16 cellular contexts compared by ENCODE assay signal in genomic region chr2:37866535-37866934, GRCh38. TPM values are rescaled to one million over a fixed set of nuclear protein-coding genes. Genes with fewer than 3 reads are reported as not detected.
DNase-seq lines count a peak whose midpoint lies in the region; ATAC-seq, FAIRE-seq and TF ChIP-seq lines count a peak whose summit lies in the region.
"Had no signal": no experiment of that assay in that cellular context is flagged by ENCODE, and none has a peak within 500 bp of the region (broad histone marks: within the 10 kb centered on the region; RNA-seq: fewer than 3 reads in every experiment).

No MANE protein-coding gene starts in this region.

- no peak overlapping the region for H2BK12ac ChIP-seq in mesenchymal stem cell (ENCODE audit: low read length in 2 of 2)

- H3K79me2 ChIP-seq in HepG2 (ENCODE audit: insufficient read depth, low read length), result no peaks in the 10 kb centered on the region

- WGBS in liver, result 58% methylated on average over 4 of the region's 4 CpGs
- WGBS in HepG2 (ENCODE audit: low lambda C conversion rate), result 23% methylated on average over 4 of the region's 4 CpGs
- 17 to 30% methylated on average over 4 of the region's 4 CpGs for WGBS in heart right ventricle, 2 donors
- WGBS in mesenchymal stem cell, result 17% methylated on average over 4 of the region's 4 CpGs

- H4K91ac ChIP-seq in mesenchymal stem cell (ENCODE audit: low read length), result no peak overlapping the region

- H3K27ac ChIP-seq in liver (ENCODE audit: low read depth in 1 of 2, low read length in 2 of 2) (no peak overlapping the region), HepG2 (ENCODE audit: extremely low read length, insufficient read depth, low read length) (no peak overlapping the region), heart right ventricle (peak overlapping the region in 6 of 10 donors; percentile 9 to 57 (median 20)), mesenchymal stem cell (ENCODE audit: low read length, poor library complexity, severe bottlenecking) (no peak overlapping the region)
- H3K27ac ChIP-seq: PC-9 had no signal

- H2BK5ac ChIP-seq in mesenchymal stem cell (ENCODE audit: low read depth, low read length, poor library complexity, severe bottlenecking), result no peak overlapping the region

- H2BK15ac ChIP-seq in mesenchymal stem cell (ENCODE audit: low read depth, poor library complexity, severe bottlenecking), result no peak overlapping the region

- DNase-seq in HepG2 (ENCODE audit: low spot score) (no peak), heart right ventricle (no peak), mesenchymal stem cell (peak; percentile 59), COLO668 (lab: John Stamatoyannopoulos, UW; ENCODE audit: unreplicated experiment) (no peak), NCI-H2107 treated with DMSO at 0.1 percent for 48 hours (lab: John Stamatoyannopoulos, UW; ENCODE audit: unreplicated experiment) (no peak)
- DNase-seq: CD4-positive, alpha-beta T cell; IMR-90; Kasumi-1; NCI-H2029; NCI-H526; PC-9 had no signal

- H3K79me1 ChIP-seq in mesenchymal stem cell (replicated peaks; ENCODE audit: low read length, poor library complexity, severe bottlenecking), result no peaks in the 10 kb centered on the region

- H4K20me1 ChIP-seq in HepG2 (ENCODE audit: insufficient read depth, low read length), result no peaks in the 10 kb centered on the region

- H3K14ac ChIP-seq in mesenchymal stem cell (ENCODE audit: low read length in 2 of 2), result no peak overlapping the region

- no peak overlapping the region for H3K9ac ChIP-seq in liver (ENCODE audit: low read depth in 1 of 2, low read length in 2 of 2)
- H3K9ac ChIP-seq in HepG2 (ENCODE audit: insufficient read depth, low read depth, low read length), result no peak overlapping the region
- H3K9ac ChIP-seq in mesenchymal stem cell (ENCODE audit: low read length), result no peak overlapping the region

- ATAC-seq in HepG2 (no peak), heart right ventricle (peak in 5 of 8 donors; percentile 18 to 60 (median 51)), GM18907 (IDR thresholded peaks at IDR 0.05; ENCODE audit: unreplicated experiment) (no peak)
- ATAC-seq: SK-N-SH treated with all-trans-retinoic acid at 6 μM for 48 hours had no signal

- H3K27me3 ChIP-seq in liver (ENCODE audit: control insufficient read depth in 4 of 4, insufficient read depth in 4 of 4, low read length in 3 of 4) (no peaks in the 10 kb centered on the region), HepG2 (ENCODE audit: control insufficient read depth in 1 of 2, insufficient read depth in 2 of 2, low read length in 2 of 2) (peaks cover 0 to 29% of the 10 kb centered on the region in 2 experiments; a peak in 2 of 5 replicates), heart right ventricle (no peaks in the 10 kb centered on the region), mesenchymal stem cell (ENCODE audit: control insufficient read depth in 1 of 2, insufficient read depth in 1 of 2, low read length in 2 of 2) (peaks cover 0 to 7% of the 10 kb centered on the region in 2 experiments)

- TF ChIP-seq RAD21 in liver (IDR thresholded peaks at IDR 0.05) (no peak), HepG2 (CRISPR knock-in tag; IDR thresholded peaks at IDR 0.05) (no peak)

- no peak overlapping the region for H2BK120ac ChIP-seq in mesenchymal stem cell (ENCODE audit: low read depth, low read length)

- no TSS peak for BruUV-seq in HepG2 (replicated peaks; lab: Mats Ljungman, UMichigan)

- H3K4me2 ChIP-seq in HepG2 (ENCODE audit: low read depth, low read length) (no peak overlapping the region), mesenchymal stem cell (ENCODE audit: low read length, poor library complexity, severe bottlenecking) (no peak overlapping the region)
- H3K4me2 ChIP-seq: PC-9 had no signal

- in situ Hi-C loops in HepG2 (cut with HindIII; ENCODE audit: extremely low pct_ligation_motif_present, low pct_unique_long_range_greater_than_20kb), result no loop called here

- CTCF ChIA-PET in HepG2 (lab: Yijun Ruan, JAX; ENCODE audit: low intra/inter-chr PET ratio, low total read pairs), result no interaction called here

- no peak for TF ChIP-seq POLR2A in HepG2 (IDR thresholded peaks at IDR 0.05; ENCODE audit: insufficient read depth in 1 of 2, low read depth in 2 of 2, low read length in 2 of 2)

- H3K9me3 ChIP-seq in liver (ENCODE audit: control insufficient read depth in 4 of 4, low read length in 3 of 4), result no peaks in the 10 kb centered on the region
- no peaks in the 10 kb centered on the region for H3K9me3 ChIP-seq in HepG2 (ENCODE audit: low read length)
- no peaks in the 10 kb centered on the region for H3K9me3 ChIP-seq in heart right ventricle
- no peaks in the 10 kb centered on the region for H3K9me3 ChIP-seq in mesenchymal stem cell (ENCODE audit: control insufficient read depth, low read length)
- H3K9me3 ChIP-seq: HAP-1 had no signal

- TF ChIP-seq EP300 in HepG2 (IDR thresholded peaks at IDR 0.05; ENCODE audit: low read depth in 2 of 2, low read length in 2 of 2) (no peak), HepG2 (CRISPR knock-in tag; IDR thresholded peaks at IDR 0.05; ENCODE audit: borderline replicate concordance) (no peak)

- H2AFZ ChIP-seq in HepG2 (ENCODE audit: low read length) (no peak overlapping the region), mesenchymal stem cell (ENCODE audit: low read depth, low read length) (no peak overlapping the region)
- H2AFZ ChIP-seq: PC-9 had no signal

- no peak for TF ChIP-seq CTCF in liver (IDR thresholded peaks at IDR 0.05; ENCODE audit: low read depth, low read length, missing input control)
- no peak for TF ChIP-seq CTCF in HepG2 (CRISPR knock-in tag; IDR thresholded peaks at IDR 0.05)
- TF ChIP-seq CTCF in heart right ventricle (IDR thresholded peaks at IDR 0.05), result no peak

- H3K4me3 ChIP-seq in liver (ENCODE audit: low read depth in 1 of 3, low read length in 3 of 3) (no peak overlapping the region), HepG2 (replicated peaks in 1 of 3; ENCODE audit: insufficient read depth in 1 of 3, low read depth in 2 of 3, low read length in 3 of 3) (no peak overlapping the region), heart right ventricle (no peak overlapping the region), mesenchymal stem cell (ENCODE audit: insufficient read depth in 1 of 2, low read depth in 1 of 2, low read length in 2 of 2) (no peak overlapping the region)
- H3K4me3 ChIP-seq: HAP-1, PC-9 had no signal

- H3K36me3 ChIP-seq in liver (ENCODE audit: control insufficient read depth in 4 of 4, insufficient read depth in 3 of 4, low read depth in 1 of 4, low read length in 3 of 4), result no peaks in the 10 kb centered on the region
- H3K36me3 ChIP-seq in HepG2 (replicated peaks in 1 of 2; ENCODE audit: control insufficient read depth in 1 of 2, insufficient read depth in 2 of 2, low read length in 2 of 2), result no peaks in the 10 kb centered on the region
- no peaks in the 10 kb centered on the region for H3K36me3 ChIP-seq in heart right ventricle
- H3K36me3 ChIP-seq in mesenchymal stem cell (ENCODE audit: control insufficient read depth in 1 of 2, insufficient read depth in 2 of 2, low read depth in 1 of 2, low read length in 2 of 2), result no peaks in the 10 kb centered on the region
- H3K36me3 ChIP-seq: HAP-1 had no signal

- POLR2A ChIA-PET in HepG2 (lab: Yijun Ruan, JAX), result no interaction called here

- H4K8ac ChIP-seq in mesenchymal stem cell (ENCODE audit: low read length), result no peak overlapping the region

- H3K23ac ChIP-seq in mesenchymal stem cell (ENCODE audit: low read length in 2 of 2), result no peak overlapping the region

- H3K18ac ChIP-seq in mesenchymal stem cell (ENCODE audit: low read depth in 1 of 2, low read length in 2 of 2), result no peak overlapping the region

- no peak for FAIRE-seq in HepG2 (lab: Jason Lieb, UNC)
- FAIRE-seq: D721Med had no signal

- H3K4ac ChIP-seq in mesenchymal stem cell (ENCODE audit: low read depth in 1 of 2, low read length in 2 of 2), result no peak overlapping the region

- intact Hi-C loops in HepG2 (cut with micrococcal nuclease; ENCODE audit: unreplicated experiment) (no loop called here), heart right ventricle (cut with DNase I) (no loop called here)

- H3K4me1 ChIP-seq in liver (ENCODE audit: control insufficient read depth in 4 of 4, insufficient read depth in 4 of 4, low read length in 3 of 4) (no peaks in the 10 kb centered on the region), HepG2 (ENCODE audit: insufficient read depth, low read length) (no peaks in the 10 kb centered on the region), heart right ventricle (peaks cover 5 to 60% (median 40%) of the 10 kb centered on the region in 9 donors), mesenchymal stem cell (ENCODE audit: control insufficient read depth, insufficient read depth, low read depth, low read length) (peaks cover 4% of the 10 kb centered on the region)
- H3K4me1 ChIP-seq: HAP-1 had no signal

- H2AK5ac ChIP-seq in mesenchymal stem cell (ENCODE audit: low read length, severe bottlenecking), result no peak overlapping the region

RNA-seq across cellular contexts. Expression of gene RMDN2, which starts 58.6 kb away (rescaled TPM):
- total RNA-seq in liver, result 10 to 100 TPM in 1 of 2 donors, 1 to 10 TPM in 1; 7.9 to 30.6 TPM
- polyA plus RNA-seq in liver, result 10 to 100 TPM in 1 of 2 donors, 1 to 10 TPM in 1; 7.3 to 18.6 TPM
- total RNA-seq in HepG2 (2016; rRNA removed; fragmentation: Illumina TruSeq; extraction: Trizol), result 4.7 and 8.9 TPM in 2 replicates
- total RNA-seq in HepG2 (2016; cell fraction: cytosol; rRNA removed; fragmentation: Illumina TruSeq; extraction: Trizol; ENCODE audit: low read depth), result 15.2 and 18.1 TPM in 2 replicates
- 5.3 and 9.6 TPM in 2 replicates for total RNA-seq in HepG2 (2016; cell fraction: insoluble cytoplasmic fraction; rRNA removed; fragmentation: Illumina TruSeq; extraction: Trizol)
- total RNA-seq in HepG2 (2016; cell fraction: membrane; rRNA removed; fragmentation: Illumina TruSeq; extraction: Trizol), result 6.2 and 8.7 TPM in 2 replicates
- 19.6 and 19.9 TPM in 2 replicates for total RNA-seq in HepG2 (2016; cell fraction: nucleus; rRNA removed; fragmentation: Illumina TruSeq; extraction: Trizol)
- polyA plus RNA-seq in HepG2 (2011; rRNA removed), result 1.9 and 2.3 TPM in 2 replicates
- polyA plus RNA-seq in HepG2 (2011; cell fraction: cytosol; rRNA removed), result 0.59 and 0.99 TPM in 2 replicates
- 1.8 and 2.1 TPM in 2 replicates for polyA plus RNA-seq in HepG2 (2011; cell fraction: nucleus; rRNA removed)
- 2.1 and 2.7 TPM in 2 replicates for polyA plus RNA-seq in HepG2 (2012)
- 0.79 and 0.85 TPM in 2 replicates for polyA plus RNA-seq in HepG2 (2016; cell fraction: cytosol; fragmentation: Illumina TruSeq; extraction: Trizol; ENCODE audit: low read depth)
- 3.2 and 3.5 TPM in 2 replicates for polyA plus RNA-seq in HepG2 (2016; cell fraction: insoluble cytoplasmic fraction; fragmentation: Illumina TruSeq; extraction: Trizol; ENCODE audit: low read depth)
- 1.1 and 1.6 TPM in 2 replicates for polyA plus RNA-seq in HepG2 (2016; cell fraction: membrane; fragmentation: Illumina TruSeq; extraction: Trizol; ENCODE audit: low read depth)
- 16.4 and 18.5 TPM in 2 replicates for polyA plus RNA-seq in HepG2 (2016; cell fraction: nucleus; fragmentation: Illumina TruSeq; extraction: Trizol; ENCODE audit: insufficient read depth, low read depth)
- polyA minus RNA-seq in HepG2 (2011; rRNA and poly(A)+ RNA removed; ENCODE audit: low replicate concordance), result 0.40 and 0.84 TPM in 2 replicates
- polyA minus RNA-seq in HepG2 (2011; cell fraction: cytosol; rRNA and poly(A)+ RNA removed), result 1.8 and 2.2 TPM in 2 replicates
- 13.8 and 14.3 TPM in 2 replicates for polyA minus RNA-seq in HepG2 (2011; cell fraction: nucleus; rRNA and poly(A)+ RNA removed)
- total RNA-seq in heart right ventricle, result 1 to 10 TPM; 4.1 to 8.5 (median 5.2) TPM
- polyA plus RNA-seq in heart right ventricle, result 1 to 10 TPM; 2.5 to 4.4 TPM
- 5.0 TPM for polyA plus RNA-seq in mesenchymal stem cell (2013, experiment 1 of 2)
- polyA plus RNA-seq in mesenchymal stem cell (2013, experiment 2 of 2), result 5.7 TPM

Comparison
In these comparisons a context has a peak if more than half of its experiments do, and no peak if none do; other contexts are left out.
1. H3K27ac ChIP-seq: peak in heart right ventricle (6 of 10); none in liver (0 of 2), HepG2 (single experiment) and mesenchymal stem cell (single experiment).
2. ATAC-seq: peak in heart right ventricle (5 of 8); none in HepG2 (single experiment) and GM18907 (single experiment).